19 cellular contexts compared by ENCODE assay signal in genomic region chr7:116981887-116982430, GRCh38.
"Had no signal": no experiment of that assay in that cellular context is flagged by ENCODE, and none has a peak within 500 bp of the region (broad histone marks: within the 10 kb centered on the region; RNA-seq: fewer than 3 reads in every experiment).

No MANE protein-coding gene starts in this region.

- H3K27ac Mint-ChIP-seq: activated T-helper 17 cell treated with anti-CD3 and anti-CD28 coated beads, Interleukin-2, amount 50 U/mL, for 72 hours had no signal

- H3K36me3 Mint-ChIP-seq: naive thymus-derived CD8-positive, alpha-beta T cell had no signal

- H3K27ac ChIP-seq: parathyroid adenoma, tibial artery, uterus had no signal

- H3K4me1 ChIP-seq: parathyroid adenoma, uterus had no signal

- DNase-seq: activated CD4-positive, alpha-beta T cell treated with anti-CD3 and anti-CD28 coated beads, Interleukin-2, amount 50 U/mL, for 4 hours; activated CD4-positive, CD25-positive, alpha-beta regulatory T cell treated with anti-CD3 and anti-CD28 coated beads, Interleukin-2, amount 50 U/mL, for 72 hours; activated naive CD4-positive, alpha-beta T cell treated with Interleukin-2 at 50 U/mL for 16 hours; activated T-cell treated with anti-CD3 and anti-CD28 coated beads for 4 hours; aorta; cerebellar nuclear complex; effector memory CD4-positive, alpha-beta T cell; foreskin melanocyte; head of caudate nucleus; kidney glomerular epithelial cell; left ventricle myocardium superior; mesenchymal stem cell; naive thymus-derived CD8-positive, alpha-beta T cell; stimulated activated CD4-positive, alpha-beta T cell treated with anti-CD3 and anti-CD28 coated beads, Interleukin-2, amount 100 ng/mL, for 48 hours; stimulated activated naive CD4-positive, alpha-beta T cell; tibial artery; uterus had no signal

- H3K79me2 ChIP-seq: parathyroid adenoma had no signal

- H3K4me3 ChIP-seq: tibial artery, uterus had no signal

- ATAC-seq: activated T-helper 17 cell treated with anti-CD3 and anti-CD28 coated beads, Interleukin-2, amount 50 U/mL, for 72 hours; left ventricle myocardium superior; naive thymus-derived CD8-positive, alpha-beta T cell had no signal

- H3K4me3 Mint-ChIP-seq: activated T-helper 17 cell treated with anti-CD3 and anti-CD28 coated beads, Interleukin-2, amount 50 U/mL, for 72 hours; naive thymus-derived CD8-positive, alpha-beta T cell had no signal

- H2AFZ ChIP-seq: parathyroid adenoma had no signal

- H3K4me1 Mint-ChIP-seq: activated T-helper 17 cell treated with anti-CD3 and anti-CD28 coated beads, Interleukin-2, amount 50 U/mL, for 72 hours had no signal

- H3K9me3 Mint-ChIP-seq: activated T-helper 17 cell treated with anti-CD3 and anti-CD28 coated beads, Interleukin-2, amount 50 U/mL, for 72 hours; naive thymus-derived CD8-positive, alpha-beta T cell had no signal

- H3K36me3 ChIP-seq: tibial artery, uterus had no signal

- H3K9ac ChIP-seq: parathyroid adenoma had no signal

- H3K9me3 ChIP-seq: tibial artery, uterus had no signal

- H3K27me3 Mint-ChIP-seq: activated T-helper 17 cell treated with anti-CD3 and anti-CD28 coated beads, Interleukin-2, amount 50 U/mL, for 72 hours had no signal

- H3K27me3 ChIP-seq: tibial artery, uterus had no signal
